In genomic region chr10:100751211-100751933, GRCh38 we compare ENCODE assay signal across 25 cellular contexts. TPM values are rescaled to one million over a fixed set of nuclear protein-coding genes. Genes with fewer than 3 reads are reported as not detected.
"Had no signal": no experiment of that assay in that cellular context is flagged by ENCODE, and none has a peak within 500 bp of the region (broad histone marks: within the 10 kb centered on the region; RNA-seq: fewer than 3 reads in every experiment).

No MANE protein-coding gene starts in this region.

- ATAC-seq: naive thymus-derived CD4-positive, alpha-beta T cell had no signal

- H3K9me3 Mint-ChIP-seq: central memory CD8-positive, alpha-beta T cell; dendritic cell treated with granulocyte-macrophage colony-stimulating factor and Interleukin-4, amounts not matched to agents 40 ng/mL and 50 ng/mL, for 4 days; endodermal cell; naive thymus-derived CD4-positive, alpha-beta T cell had no signal

- DNase-seq: activated CD4-positive, alpha-beta T cell treated with anti-CD3 and anti-CD28 coated beads for 4 hours; activated CD4-positive, alpha-beta T cell treated with anti-CD3 and anti-CD28 coated beads, Interleukin-2, amount 50 U/mL, for 4 hours; activated CD8-positive, alpha-beta memory T cell treated with anti-CD3 and anti-CD28 coated beads for 24 hours; activated effector memory CD4-positive, alpha-beta T cell treated with Interleukin-2 at 50 U/mL for 16 hours; activated naive CD4-positive, alpha-beta T cell treated with Interleukin-2 at 50 U/mL for 16 hours; endodermal cell; midbrain; naive thymus-derived CD4-positive, alpha-beta T cell; retina; stimulated activated CD4-positive, alpha-beta T cell treated with anti-CD3 and anti-CD28 coated beads, Interleukin-15, amount 100 ng/mL, for 24 hours; stimulated activated naive CD4-positive, alpha-beta T cell; tibial artery had no signal

- H3K4me3 Mint-ChIP-seq: activated naive CD8-positive, alpha-beta T cell; central memory CD8-positive, alpha-beta T cell; dendritic cell treated with granulocyte-macrophage colony-stimulating factor and Interleukin-4, amounts not matched to agents 40 ng/mL and 50 ng/mL, for 4 days; endodermal cell; naive thymus-derived CD4-positive, alpha-beta T cell; neural progenitor cell had no signal

- H3K27ac ChIP-seq: esophagus muscularis mucosa, neural progenitor cell, suprapubic skin, tibial artery had no signal

- FAIRE-seq: bronchial epithelial cell, frontal cortex, keratinocyte had no signal

- H3K36me3 Mint-ChIP-seq: activated naive CD8-positive, alpha-beta T cell; naive thymus-derived CD4-positive, alpha-beta T cell; neural progenitor cell had no signal

- H3K27ac Mint-ChIP-seq: activated naive CD8-positive, alpha-beta T cell; dendritic cell treated with granulocyte-macrophage colony-stimulating factor and Interleukin-4, amounts not matched to agents 40 ng/mL and 50 ng/mL, for 4 days; endodermal cell; naive thymus-derived CD4-positive, alpha-beta T cell; neural progenitor cell had no signal

RNA-seq across cellular contexts. Expression of gene PAX2, which starts 6.0 kb away (rescaled TPM):
- total RNA-seq: bronchial epithelial cell; esophagus muscularis mucosa; frontal cortex; lower leg skin; naive thymus-derived CD4-positive, alpha-beta T cell; omental fat pad; smooth muscle cell; suprapubic skin; T-helper 1 cell treated with Interleukin-12 subunit alpha and Interleukin-12 subunit beta and Interleukin-4 antibody, amounts not matched to agents 30 ng/mL and 1 ng/mL, for 36 hours had no signal
- polyA plus RNA-seq: keratinocyte; naive thymus-derived CD4-positive, alpha-beta T cell; smooth muscle cell had no signal
